Comparison of ENCODE assay signal across 1 cellular context in the genomic region with DNA sequence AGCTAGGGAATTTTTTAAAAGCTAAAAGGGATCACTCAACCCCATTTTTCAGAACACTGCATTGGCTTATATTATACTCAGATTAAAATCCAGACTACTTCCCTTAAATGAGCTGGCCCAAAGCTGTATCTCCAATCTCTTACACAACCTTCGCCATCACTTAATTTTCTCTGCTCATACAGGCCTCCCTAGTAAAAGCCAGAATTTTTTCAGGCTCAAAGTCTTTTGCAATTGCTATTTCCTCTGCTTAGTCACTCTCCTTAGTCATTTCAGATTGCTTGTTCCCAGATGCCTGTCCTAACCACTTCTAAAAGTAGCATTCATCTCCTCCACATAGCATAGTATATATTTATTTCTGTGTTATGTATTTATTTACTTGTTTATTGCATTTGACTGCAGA.
TF ChIP-seq lines count a peak whose summit lies in the region.

No MANE protein-coding gene starts in this region.

TF ChIP-seq in GM23338, 12 proteins besides CTCF, POLR2A, EP300 and RAD21 (continued from another document):
- TF ChIP-seq ZNF114 (CRISPR knock-in tag; IDR thresholded peaks at IDR 0.05) = no peak
- no peak for TF ChIP-seq NANOG (IDR thresholded peaks at IDR 0.05; ENCODE audit: borderline replicate concordance)
- TF ChIP-seq, protein P1, sequence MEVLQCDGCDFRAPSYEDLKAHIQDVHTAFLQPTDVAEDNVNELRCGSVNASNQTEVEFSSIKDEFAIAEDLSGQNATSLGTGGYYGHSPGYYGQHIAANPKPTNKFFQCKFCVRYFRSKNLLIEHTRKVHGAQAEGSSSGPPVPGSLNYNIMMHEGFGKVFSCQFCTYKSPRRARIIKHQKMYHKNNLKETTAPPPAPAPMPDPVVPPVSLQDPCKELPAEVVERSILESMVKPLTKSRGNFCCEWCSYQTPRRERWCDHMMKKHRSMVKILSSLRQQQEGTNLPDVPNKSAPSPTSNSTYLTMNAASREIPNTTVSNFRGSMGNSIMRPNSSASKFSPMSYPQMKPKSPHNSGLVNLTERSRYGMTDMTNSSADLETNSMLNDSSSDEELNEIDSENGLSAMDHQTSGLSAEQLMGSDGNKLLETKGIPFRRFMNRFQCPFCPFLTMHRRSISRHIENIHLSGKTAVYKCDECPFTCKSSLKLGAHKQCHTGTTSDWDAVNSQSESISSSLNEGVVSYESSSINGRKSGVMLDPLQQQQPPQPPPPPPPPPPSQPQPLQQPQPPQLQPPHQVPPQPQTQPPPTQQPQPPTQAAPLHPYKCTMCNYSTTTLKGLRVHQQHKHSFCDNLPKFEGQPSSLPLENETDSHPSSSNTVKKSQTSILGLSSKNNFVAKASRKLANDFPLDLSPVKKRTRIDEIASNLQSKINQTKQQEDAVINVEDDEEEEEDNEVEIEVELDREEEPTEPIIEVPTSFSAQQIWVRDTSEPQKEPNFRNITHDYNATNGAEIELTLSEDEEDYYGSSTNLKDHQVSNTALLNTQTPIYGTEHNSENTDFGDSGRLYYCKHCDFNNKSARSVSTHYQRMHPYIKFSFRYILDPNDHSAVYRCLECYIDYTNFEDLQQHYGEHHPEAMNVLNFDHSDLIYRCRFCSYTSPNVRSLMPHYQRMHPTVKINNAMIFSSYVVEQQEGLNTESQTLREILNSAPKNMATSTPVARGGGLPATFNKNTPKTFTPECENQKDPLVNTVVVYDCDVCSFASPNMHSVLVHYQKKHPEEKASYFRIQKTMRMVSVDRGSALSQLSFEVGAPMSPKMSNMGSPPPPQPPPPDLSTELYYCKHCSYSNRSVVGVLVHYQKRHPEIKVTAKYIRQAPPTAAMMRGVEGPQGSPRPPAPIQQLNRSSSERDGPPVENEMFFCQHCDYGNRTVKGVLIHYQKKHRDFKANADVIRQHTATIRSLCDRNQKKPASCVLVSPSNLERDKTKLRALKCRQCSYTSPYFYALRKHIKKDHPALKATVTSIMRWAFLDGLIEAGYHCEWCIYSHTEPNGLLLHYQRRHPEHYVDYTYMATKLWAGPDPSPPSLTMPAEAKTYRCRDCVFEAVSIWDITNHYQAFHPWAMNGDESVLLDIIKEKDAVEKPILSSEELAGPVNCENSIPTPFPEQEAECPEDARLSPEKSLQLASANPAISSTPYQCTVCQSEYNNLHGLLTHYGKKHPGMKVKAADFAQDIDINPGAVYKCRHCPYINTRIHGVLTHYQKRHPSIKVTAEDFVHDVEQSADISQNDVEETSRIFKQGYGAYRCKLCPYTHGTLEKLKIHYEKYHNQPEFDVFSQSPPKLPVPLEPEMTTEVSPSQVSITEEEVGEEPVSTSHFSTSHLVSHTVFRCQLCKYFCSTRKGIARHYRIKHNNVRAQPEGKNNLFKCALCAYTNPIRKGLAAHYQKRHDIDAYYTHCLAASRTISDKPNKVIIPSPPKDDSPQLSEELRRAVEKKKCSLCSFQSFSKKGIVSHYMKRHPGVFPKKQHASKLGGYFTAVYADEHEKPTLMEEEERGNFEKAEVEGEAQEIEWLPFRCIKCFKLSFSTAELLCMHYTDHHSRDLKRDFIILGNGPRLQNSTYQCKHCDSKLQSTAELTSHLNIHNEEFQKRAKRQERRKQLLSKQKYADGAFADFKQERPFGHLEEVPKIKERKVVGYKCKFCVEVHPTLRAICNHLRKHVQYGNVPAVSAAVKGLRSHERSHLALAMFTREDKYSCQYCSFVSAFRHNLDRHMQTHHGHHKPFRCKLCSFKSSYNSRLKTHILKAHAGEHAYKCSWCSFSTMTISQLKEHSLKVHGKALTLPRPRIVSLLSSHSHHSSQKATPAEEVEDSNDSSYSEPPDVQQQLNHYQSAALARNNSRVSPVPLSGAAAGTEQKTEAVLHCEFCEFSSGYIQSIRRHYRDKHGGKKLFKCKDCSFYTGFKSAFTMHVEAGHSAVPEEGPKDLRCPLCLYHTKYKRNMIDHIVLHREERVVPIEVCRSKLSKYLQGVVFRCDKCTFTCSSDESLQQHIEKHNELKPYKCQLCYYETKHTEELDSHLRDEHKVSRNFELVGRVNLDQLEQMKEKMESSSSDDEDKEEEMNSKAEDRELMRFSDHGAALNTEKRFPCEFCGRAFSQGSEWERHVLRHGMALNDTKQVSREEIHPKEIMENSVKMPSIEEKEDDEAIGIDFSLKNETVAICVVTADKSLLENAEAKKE (CRISPR knock-in tag; IDR thresholded peaks at IDR 0.05) = no peak
- TF ChIP-seq, protein P2, sequence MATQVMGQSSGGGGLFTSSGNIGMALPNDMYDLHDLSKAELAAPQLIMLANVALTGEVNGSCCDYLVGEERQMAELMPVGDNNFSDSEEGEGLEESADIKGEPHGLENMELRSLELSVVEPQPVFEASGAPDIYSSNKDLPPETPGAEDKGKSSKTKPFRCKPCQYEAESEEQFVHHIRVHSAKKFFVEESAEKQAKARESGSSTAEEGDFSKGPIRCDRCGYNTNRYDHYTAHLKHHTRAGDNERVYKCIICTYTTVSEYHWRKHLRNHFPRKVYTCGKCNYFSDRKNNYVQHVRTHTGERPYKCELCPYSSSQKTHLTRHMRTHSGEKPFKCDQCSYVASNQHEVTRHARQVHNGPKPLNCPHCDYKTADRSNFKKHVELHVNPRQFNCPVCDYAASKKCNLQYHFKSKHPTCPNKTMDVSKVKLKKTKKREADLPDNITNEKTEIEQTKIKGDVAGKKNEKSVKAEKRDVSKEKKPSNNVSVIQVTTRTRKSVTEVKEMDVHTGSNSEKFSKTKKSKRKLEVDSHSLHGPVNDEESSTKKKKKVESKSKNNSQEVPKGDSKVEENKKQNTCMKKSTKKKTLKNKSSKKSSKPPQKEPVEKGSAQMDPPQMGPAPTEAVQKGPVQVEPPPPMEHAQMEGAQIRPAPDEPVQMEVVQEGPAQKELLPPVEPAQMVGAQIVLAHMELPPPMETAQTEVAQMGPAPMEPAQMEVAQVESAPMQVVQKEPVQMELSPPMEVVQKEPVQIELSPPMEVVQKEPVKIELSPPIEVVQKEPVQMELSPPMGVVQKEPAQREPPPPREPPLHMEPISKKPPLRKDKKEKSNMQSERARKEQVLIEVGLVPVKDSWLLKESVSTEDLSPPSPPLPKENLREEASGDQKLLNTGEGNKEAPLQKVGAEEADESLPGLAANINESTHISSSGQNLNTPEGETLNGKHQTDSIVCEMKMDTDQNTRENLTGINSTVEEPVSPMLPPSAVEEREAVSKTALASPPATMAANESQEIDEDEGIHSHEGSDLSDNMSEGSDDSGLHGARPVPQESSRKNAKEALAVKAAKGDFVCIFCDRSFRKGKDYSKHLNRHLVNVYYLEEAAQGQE (IDR thresholded peaks at IDR 0.05; ENCODE audit: unreplicated experiment) = no peak
- TF ChIP-seq CREB1 (CRISPR knock-in tag; IDR thresholded peaks at IDR 0.05; ENCODE audit: low read depth) = no peak
- no peak for TF ChIP-seq EZH2phosphoT487 (IDR thresholded peaks at IDR 0.05; ENCODE audit: unreplicated experiment)
- TF ChIP-seq JUNB (IDR thresholded peaks at IDR 0.05; ENCODE audit: unreplicated experiment) = no peak
- no peak for TF ChIP-seq POLR2AphosphoS5 (IDR thresholded peaks at IDR 0.05; ENCODE audit: low read depth)
